In the genomic region with DNA sequence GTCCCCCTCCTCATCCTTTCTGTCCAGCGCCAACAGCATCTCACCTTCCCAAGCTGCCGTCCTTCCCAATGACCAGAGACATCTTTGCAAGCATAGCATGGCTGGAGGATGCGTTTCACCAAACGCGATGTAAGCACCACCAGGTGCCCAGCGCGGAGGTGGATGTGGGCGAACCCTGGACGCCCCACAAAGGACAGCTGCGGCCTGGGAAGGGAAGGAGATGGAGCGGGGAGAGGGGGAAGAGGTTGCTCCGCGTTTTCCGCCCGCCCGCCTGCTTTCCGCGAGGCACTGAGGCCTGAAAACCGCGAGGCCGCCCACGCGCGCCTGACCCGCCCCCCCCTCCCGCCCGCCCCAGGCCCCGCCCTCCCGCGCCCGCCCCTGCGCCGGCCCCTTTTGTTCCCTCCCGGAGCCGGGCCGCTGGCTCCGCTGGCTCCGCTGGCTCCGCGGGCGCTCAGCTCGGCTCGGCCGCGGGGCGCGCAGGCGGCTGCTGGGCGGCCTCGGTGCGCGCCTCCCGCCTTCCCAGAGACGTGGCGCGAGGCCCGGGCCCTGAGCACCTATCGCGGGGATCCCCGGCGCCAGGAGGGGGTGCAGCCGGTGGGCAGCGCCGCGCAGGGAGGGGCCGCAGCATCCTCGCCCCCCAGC, we compare ENCODE assay signal across 8 cellular contexts. TPM values are rescaled to one million over a fixed set of nuclear protein-coding genes. Genes with fewer than 3 reads are reported as not detected.
A peak's percentile ranks its signal among the peaks of the same experiment; 100 is the strongest.
DNase-seq lines count a peak whose midpoint lies in the region; ATAC-seq, FAIRE-seq and TF ChIP-seq lines count a peak whose summit lies in the region.

A gene (plus strand): TSS at position 390 of the 642 bp plus-strand sequence. CDS start 28,140 bp downstream, outside the sequence.

- no peaks in the 10 kb centered on the region for H3K36me3 ChIP-seq in kidney (ENCODE audit: control insufficient read depth in 1 of 2, insufficient read depth in 2 of 2, low read length in 2 of 2)

- peak; percentile 78 for DNase-seq in EL
- DNase-seq in HFF-Myc (ENCODE audit: extremely low read depth, low read depth): no peak
- peak; percentile 89 for DNase-seq in NCI-H2171 (lab: John Stamatoyannopoulos, UW)
- DNase-seq in activated CD4-positive, alpha-beta T cell treated with anti-CD3 and anti-CD28 coated beads for 24 hours (ENCODE audit: low read depth in 2 of 2): peak; percentile 66 to 67
- peak; percentile 94 for DNase-seq in cerebellum (ENCODE audit: low spot score)
- peak; percentile 92 for DNase-seq in kidney
- DNase-seq in stimulated activated CD4-positive, alpha-beta T cell treated with anti-CD3 and anti-CD28 coated beads, Interleukin-12 subunit alpha, Interleukin-12 subunit beta, amount 100 ng/mL, for 48 hours (ENCODE audit: low read depth in 2 of 3, low spot score in 1 of 3): peak; percentile 64 to 76 (median 70)

- peak within 1 kb of the TSS; percentile 74 for H3K4me3 ChIP-seq in HFF-Myc (replicated peaks; ENCODE audit: low read depth, low read length)
- H3K4me3 ChIP-seq in kidney (ENCODE audit: low read length in 2 of 2): peak within 1 kb of the TSS; percentile 62 to 81

- no peak for TF ChIP-seq CTCF in HFF-Myc (IDR thresholded peaks at IDR 0.05; ENCODE audit: low read depth, low read length, missing control alignments)
- TF ChIP-seq CTCF in kidney (IDR thresholded peaks at IDR 0.05; ENCODE audit: borderline replicate concordance, extremely low read depth, insufficient read depth): no peak

- no peaks in the 10 kb centered on the region for H3K9me3 ChIP-seq in kidney (ENCODE audit: control insufficient read depth in 1 of 2, low read length in 2 of 2)

- FAIRE-seq in kidney (lab: Jason Lieb, UNC): no peak

- intact Hi-C loops in kidney (cut with DNase I): no loop called here

- no peak for ATAC-seq in GM21515 (IDR thresholded peaks at IDR 0.05; ENCODE audit: unreplicated experiment)

- H3K4me1 ChIP-seq in kidney (ENCODE audit: control insufficient read depth in 1 of 2, insufficient read depth in 1 of 2, low read depth in 1 of 2, low read length in 2 of 2): peaks cover 0 to 15% of the 10 kb centered on the region in 2 donors

- H3K27ac ChIP-seq in kidney (ENCODE audit: low read depth in 2 of 2, low read length in 2 of 2): peak within 1 kb of the TSS; percentile 43 to 89

- peak within 1 kb of the TSS; percentile 51 to 92 for H3K9ac ChIP-seq in kidney (ENCODE audit: low read length in 2 of 2)

RNA-seq across cellular contexts. Expression of the gene that starts here (rescaled TPM):
- total RNA-seq in cerebellum: 118 TPM
- 19.1 TPM for total RNA-seq in kidney
- 5.8 TPM for polyA plus RNA-seq in kidney (ENCODE audit: insufficient read depth, low read depth, low replicate concordance)
